In genomic region chr14:95101736-95102677, GRCh38 we compare ENCODE assay signal across 28 cellular contexts. TPM values are rescaled to one million over a fixed set of nuclear protein-coding genes. Genes with fewer than 3 reads are reported as not detected.
DNase-seq lines count a peak whose midpoint lies in the region; ATAC-seq lines count a peak whose summit lies in the region.
"Had no signal": no experiment of that assay in that cellular context is flagged by ENCODE, and none has a peak within 500 bp of the region (broad histone marks: within the 10 kb centered on the region; RNA-seq: fewer than 3 reads in every experiment).

No MANE protein-coding gene starts in this region.

- H3K79me2 ChIP-seq in Karpas-422 (ENCODE audit: low read length), result peaks cover 81% of the 10 kb centered on the region

- H3K9me3 Mint-ChIP-seq in activated naive CD4-positive, alpha-beta T cell treated with anti-CD3 and anti-CD28 coated beads, Interleukin-2, amount 50 U/mL, for 72 hours, result no peaks in the 10 kb centered on the region
- no peaks in the 10 kb centered on the region for H3K9me3 Mint-ChIP-seq in activated naive CD4-positive, alpha-beta T cell treated with anti-CD3 and anti-CD28 coated beads, Interleukin-2, amount 10 ng/mL, durations not matched to agents 7 days and 5 days
- H3K9me3 Mint-ChIP-seq: activated B cell treated with CpG ODN at 0.5 μM for 24 hours; activated T-helper 2 cell treated with anti-CD3 and anti-CD28 coated beads, Interferon-gamma antibody, Interleukin-2, Interleukin-4, amounts not matched to agents 10 μg/mL and 5 μg/mL and 100 μg/mL, durations not matched to agents 14 hours and 24 hours and 36 hours had no signal

- H3K27ac Mint-ChIP-seq in activated naive CD4-positive, alpha-beta T cell treated with anti-CD3 and anti-CD28 coated beads, Interleukin-2, amount 50 U/mL, for 72 hours, result peak overlapping the region; percentile 4 to 75
- H3K27ac Mint-ChIP-seq in activated naive CD4-positive, alpha-beta T cell treated with anti-CD3 and anti-CD28 coated beads, Interleukin-2, amount 10 ng/mL, durations not matched to agents 7 days and 5 days, result no peak overlapping the region
- H3K27ac Mint-ChIP-seq: activated B cell treated with CpG ODN at 0.5 μM for 24 hours; activated T-helper 2 cell treated with anti-CD3 and anti-CD28 coated beads, Interferon-gamma antibody, Interleukin-2, Interleukin-4, amounts not matched to agents 10 μg/mL and 5 μg/mL and 100 μg/mL, durations not matched to agents 14 hours and 24 hours and 36 hours had no signal

- no peak for DNase-seq in activated naive CD4-positive, alpha-beta T cell treated with anti-CD3 and anti-CD28 coated beads, Interleukin-2, amount 50 U/mL, for 72 hours (ENCODE audit: low spot score in 2 of 2)
- no peak for DNase-seq in activated naive CD4-positive, alpha-beta T cell treated with anti-CD3 and anti-CD28 coated beads, Interleukin-2, amount 10 ng/mL, durations not matched to agents 7 days and 5 days
- DNase-seq in NCI-H524 (lab: John Stamatoyannopoulos, UW), result peak; percentile 91 to 95
- no peak for DNase-seq in left lobe of liver (ENCODE audit: low spot score)
- DNase-seq in substantia nigra (lab: John Stamatoyannopoulos, UW), result no peak
- DNase-seq in activated effector memory CD4-positive, alpha-beta T cell treated with Interleukin-2 at 50 U/mL for 16 hours, result no peak
- no peak for DNase-seq in Karpas-422
- DNase-seq: ACHN; activated B cell treated with CpG ODN at 0.5 μM for 24 hours; activated CD4-positive, alpha-beta T cell treated with anti-CD3 and anti-CD28 coated beads, Interleukin-2, amount 50 U/mL, for 4 hours; amniotic stem cell; cortex of kidney; gastrocnemius medialis; left ventricle myocardium superior; NCI-H1092 treated with DMSO at 0.1 percent for 48 hours; NCI-H2029 treated with DMSO at 0.1 percent for 48 hours; NCI-H345; NK-92 treated with Interleukin-12 subunit alpha and Interleukin-12 subunit beta, amount 100 ng/mL, for 24 hours; PC-9; posterior cingulate gyrus; SHP77 treated with DMSO at 0.1 percent for 48 hours; stimulated activated CD8-positive, alpha-beta memory T cell treated with anti-CD3 and anti-CD28 coated beads, Interleukin-4, amount 100 ng/mL, for 48 hours; SW 1271 had no signal

- H2AFZ ChIP-seq in Karpas-422 (ENCODE audit: low read length), result no peak overlapping the region
- H2AFZ ChIP-seq: PC-9 had no signal

- peaks cover 72% of the 10 kb centered on the region for H3K36me3 ChIP-seq in Karpas-422 (ENCODE audit: insufficient read depth, low read length)

- no peak overlapping the region for H3K4me3 Mint-ChIP-seq in activated naive CD4-positive, alpha-beta T cell treated with anti-CD3 and anti-CD28 coated beads, Interleukin-2, amount 10 ng/mL, durations not matched to agents 7 days and 5 days
- H3K4me3 Mint-ChIP-seq: activated B cell treated with CpG ODN at 0.5 μM for 24 hours had no signal

- H3K4me2 ChIP-seq in Karpas-422 (ENCODE audit: low read depth, low read length, poor library complexity, severe bottlenecking), result no peak overlapping the region
- H3K4me2 ChIP-seq: BLaER1 treated with 17β-estradiol and CSF1 and Interleukin-3, amounts not matched to agents 10 nM and 100 nM; PC-9 had no signal

- H3K4me3 ChIP-seq in Karpas-422 (ENCODE audit: low read length), result no peak overlapping the region
- H3K4me3 ChIP-seq: BLaER1 treated with 17β-estradiol and CSF1 and Interleukin-3, amounts not matched to agents 10 nM and 100 nM; breast epithelium; gastrocnemius medialis; PC-9 had no signal

- H3K27ac ChIP-seq in substantia nigra (ENCODE audit: low read depth, low read length, poor library complexity, severe bottlenecking), result peak overlapping the region; percentile 53
- no peak overlapping the region for H3K27ac ChIP-seq in Karpas-422 (ENCODE audit: low read length)
- H3K27ac ChIP-seq: BLaER1 treated with 17β-estradiol and CSF1 and Interleukin-3, amounts not matched to agents 10 nM and 100 nM; breast epithelium; gastrocnemius medialis; PC-9 had no signal

- no peaks in the 10 kb centered on the region for H3K27me3 Mint-ChIP-seq in activated naive CD4-positive, alpha-beta T cell treated with anti-CD3 and anti-CD28 coated beads, Interleukin-2, amount 10 ng/mL, durations not matched to agents 7 days and 5 days
- H3K27me3 Mint-ChIP-seq: activated B cell treated with CpG ODN at 0.5 μM for 24 hours had no signal

- H3K9me3 ChIP-seq in Karpas-422 (ENCODE audit: low read length), result no peaks in the 10 kb centered on the region
- H3K9me3 ChIP-seq: BLaER1 treated with 17β-estradiol and CSF1 and Interleukin-3, amounts not matched to agents 10 nM and 100 nM; breast epithelium; gastrocnemius medialis had no signal

- CTCF ChIA-PET in activated naive CD4-positive, alpha-beta T cell treated with anti-CD3 and anti-CD28 coated beads, Interleukin-2, amount 10 ng/mL, durations not matched to agents 7 days and 5 days (lab: Charles Lee), result no interaction called here

- no peaks in the 10 kb centered on the region for H3K4me1 ChIP-seq in Karpas-422 (ENCODE audit: low read length)
- H3K4me1 ChIP-seq: breast epithelium had no signal

- peaks cover 11% of the 10 kb centered on the region for H3K4me1 Mint-ChIP-seq in activated naive CD4-positive, alpha-beta T cell treated with anti-CD3 and anti-CD28 coated beads, Interleukin-2, amount 10 ng/mL, durations not matched to agents 7 days and 5 days

- H3K9ac ChIP-seq in Karpas-422 (ENCODE audit: low read length), result no peak overlapping the region
- H3K9ac ChIP-seq: BLaER1 treated with 17β-estradiol and CSF1 and Interleukin-3, amounts not matched to agents 10 nM and 100 nM had no signal

- H3K36me3 Mint-ChIP-seq in activated naive CD4-positive, alpha-beta T cell treated with anti-CD3 and anti-CD28 coated beads, Interleukin-2, amount 50 U/mL, for 72 hours, result peaks cover 8 to 9% of the 10 kb centered on the region in 2 donors
- H3K36me3 Mint-ChIP-seq in activated naive CD4-positive, alpha-beta T cell treated with anti-CD3 and anti-CD28 coated beads, Interleukin-2, amount 10 ng/mL, durations not matched to agents 7 days and 5 days, result peaks cover 46% of the 10 kb centered on the region

- no peaks in the 10 kb centered on the region for H3K27me3 ChIP-seq in Karpas-422 (ENCODE audit: low read length)
- H3K27me3 ChIP-seq: BLaER1 treated with 17β-estradiol and CSF1 and Interleukin-3, amounts not matched to agents 10 nM and 100 nM; breast epithelium; gastrocnemius medialis had no signal

- no peak for ATAC-seq in activated naive CD4-positive, alpha-beta T cell treated with anti-CD3 and anti-CD28 coated beads, Interleukin-2, amount 50 U/mL, for 72 hours
- ATAC-seq in left lobe of liver, result peak; percentile 31
- no peak for ATAC-seq in GM19455 (IDR thresholded peaks at IDR 0.05; ENCODE audit: unreplicated experiment)
- ATAC-seq: gastrocnemius medialis, HCT116 had no signal

- H4K20me1 ChIP-seq in Karpas-422 (ENCODE audit: insufficient read depth, low read depth, low read length), result peaks cover 15% of the 10 kb centered on the region; the same call in 1 of the 2 replicates

- H3K9me2 ChIP-seq in Karpas-422 (replicated peaks; ENCODE audit: insufficient read depth, low read length), result no peaks in the 10 kb centered on the region

RNA-seq across cellular contexts. Expression of gene DICER1, which starts 55.3 kb away (rescaled TPM):
- total RNA-seq in activated naive CD4-positive, alpha-beta T cell treated with anti-CD3 and anti-CD28 coated beads, Interleukin-2, amount 50 U/mL, for 72 hours, result 10 to 100 TPM; 48.7 to 51.0 TPM
- 35.2 TPM for total RNA-seq in left lobe of liver
- total RNA-seq in Karpas-422 (2014; rRNA removed; shearing (Covaris generic); ENCODE audit: low replicate concordance), result 117 and 314 TPM in 2 replicates

Comparison
In these comparisons a context has a peak if more than half of its experiments do, and no peak if none do; other contexts are left out.
1. DNase-seq: peak in NCI-H524 (2 of 2); none in activated naive CD4-positive, alpha-beta T cell treated with anti-CD3 and anti-CD28 coated beads, Interleukin-2, amount 50 U/mL, for 72 hours (0 of 2), activated naive CD4-positive, alpha-beta T cell treated with anti-CD3 and anti-CD28 coated beads, Interleukin-2, amount 10 ng/mL, durations not matched to agents 7 days and 5 days (single experiment), left lobe of liver (single experiment), substantia nigra (0 of 49), activated effector memory CD4-positive, alpha-beta T cell treated with Interleukin-2 at 50 U/mL for 16 hours (single experiment) and Karpas-422 (single experiment).